ENCODE assay signal across 8 cellular contexts in genomic region chr6:43173496-43174262, GRCh38. TPM values are rescaled to one million over a fixed set of nuclear protein-coding genes. Genes with fewer than 3 reads are reported as not detected.
DNase-seq lines count a peak whose midpoint lies in the region; ATAC-seq and TF ChIP-seq lines count a peak whose summit lies in the region.

No MANE protein-coding gene starts in this region.

- CTCF ChIA-PET in activated CD8-positive, alpha-beta T cell treated with anti-CD3 and anti-CD28 coated beads for 36 hours (lab: Charles Lee), result interaction anchor here (0.6 to 2.7 kb wide), 4 partner anchors 9 to 56 kb away, joined by 3 to 9 read pairs (median 6); partner anchors contain the start of gene DNPH1

- H3K4me1 ChIP-seq in right cardiac atrium (ENCODE audit: control insufficient read depth, insufficient read depth, low read length), result peaks cover 10% of the 10 kb centered on the region

- peak overlapping the region; percentile 93 for H3K4me3 Mint-ChIP-seq in activated CD8-positive, alpha-beta T cell treated with anti-CD3 and anti-CD28 coated beads for 36 hours
- H3K4me3 Mint-ChIP-seq in stimulated activated naive B cell treated with anti-CD40 and anti-IgM and Interleukin-4, amounts not matched to agents 10 μg/mL and 1 μg/mL and 100 μg/mL, for 72 hours, result peak overlapping the region; percentile 80 to 92

- H3K4me3 ChIP-seq in HFF-Myc (replicated peaks; ENCODE audit: low read depth, low read length), result peak overlapping the region; percentile 87
- peak overlapping the region; percentile 96 for H3K4me3 ChIP-seq in right cardiac atrium (ENCODE audit: low read length)

- TF ChIP-seq CTCF in HFF-Myc (IDR thresholded peaks at IDR 0.05; ENCODE audit: low read depth, low read length, missing control alignments), result no peak
- TF ChIP-seq CTCF in activated CD8-positive, alpha-beta T cell treated with anti-CD3 and anti-CD28 coated beads for 36 hours (IDR thresholded peaks at IDR 0.05), result no peak

- ATAC-seq in activated CD8-positive, alpha-beta T cell treated with anti-CD3 and anti-CD28 coated beads for 36 hours, result no peak
- ATAC-seq in right cardiac atrium, result no peak
- no peak for ATAC-seq in stimulated activated naive B cell treated with anti-CD40 and anti-IgM and Interleukin-4, amounts not matched to agents 10 μg/mL and 1 μg/mL and 100 μg/mL, for 72 hours (replicated peaks)
- ATAC-seq in GM19455 (IDR thresholded peaks at IDR 0.05; ENCODE audit: unreplicated experiment), result no peak
- no peak for ATAC-seq in HG03439 (IDR thresholded peaks at IDR 0.05; ENCODE audit: unreplicated experiment)

- H3K27me3 Mint-ChIP-seq in activated CD8-positive, alpha-beta T cell treated with anti-CD3 and anti-CD28 coated beads for 36 hours, result no peaks in the 10 kb centered on the region
- H3K27me3 Mint-ChIP-seq in stimulated activated naive B cell treated with anti-CD40 and anti-IgM and Interleukin-4, amounts not matched to agents 10 μg/mL and 1 μg/mL and 100 μg/mL, for 72 hours, result no peaks in the 10 kb centered on the region

- 44% methylated on average over 12 of the region's 12 CpGs for WGBS in right cardiac atrium

- no peaks in the 10 kb centered on the region for H3K9me3 ChIP-seq in right cardiac atrium (ENCODE audit: control insufficient read depth, low read length)

- peak overlapping the region; percentile 83 for H3K27ac ChIP-seq in right cardiac atrium (ENCODE audit: low read length)

- H3K36me3 Mint-ChIP-seq in activated CD8-positive, alpha-beta T cell treated with anti-CD3 and anti-CD28 coated beads for 36 hours (ENCODE audit: low read depth), result peaks cover 38% of the 10 kb centered on the region
- H3K36me3 Mint-ChIP-seq in stimulated activated naive B cell treated with anti-CD40 and anti-IgM and Interleukin-4, amounts not matched to agents 10 μg/mL and 1 μg/mL and 100 μg/mL, for 72 hours, result peaks cover 21 to 52% of the 10 kb centered on the region in 2 donors

- no peaks in the 10 kb centered on the region for H3K27me3 ChIP-seq in right cardiac atrium (ENCODE audit: control insufficient read depth, insufficient read depth)

- intact Hi-C loops in activated CD8-positive, alpha-beta T cell treated with anti-CD3 and anti-CD28 coated beads for 36 hours (cut with micrococcal nuclease), result loop anchor here (5.0 kb wide), 1 partner anchor 54 kb away; the partner anchor contains the start of gene DNPH1
- intact Hi-C loops in right cardiac atrium (cut with DNase I) (no loop called here), posterior vena cava (cut with DNase I) (no loop called here)

- POLR2A ChIA-PET in activated CD8-positive, alpha-beta T cell treated with anti-CD3 and anti-CD28 coated beads for 36 hours (lab: Charles Lee), result interaction anchor here (0.8 to 3.4 kb wide), 7 partner anchors 8 to 194 kb away, joined by 3 to 13 read pairs (median 4); partner anchors contain the start of genes CUL7, CUL9, DNPH1 and PEX6

- DNase-seq in HFF-Myc (ENCODE audit: extremely low read depth, low read depth) (no peak), right cardiac atrium (peak in 2 of 3 donors; percentile 29 to 58), posterior vena cava (ENCODE audit: low spot score) (no peak), NCI-H2029 (lab: John Stamatoyannopoulos, UW) (no peak)
- peak; percentile 31 for DNase-seq in activated CD8-positive, alpha-beta T cell treated with anti-CD3 and anti-CD28 coated beads for 36 hours
- no peak for DNase-seq in stimulated activated naive B cell treated with anti-CD40 and anti-IgM and Interleukin-4, amounts not matched to agents 10 μg/mL and 1 μg/mL and 100 μg/mL, for 72 hours

- peak overlapping the region; percentile 90 for H3K27ac Mint-ChIP-seq in activated CD8-positive, alpha-beta T cell treated with anti-CD3 and anti-CD28 coated beads for 36 hours
- peak overlapping the region; percentile 76 for H3K27ac Mint-ChIP-seq in stimulated activated naive B cell treated with anti-CD40 and anti-IgM and Interleukin-4, amounts not matched to agents 10 μg/mL and 1 μg/mL and 100 μg/mL, for 72 hours

- H3K4me1 Mint-ChIP-seq in activated CD8-positive, alpha-beta T cell treated with anti-CD3 and anti-CD28 coated beads for 36 hours (ENCODE audit: low read depth), result peaks cover 38% of the 10 kb centered on the region
- peaks cover 36 to 49% of the 10 kb centered on the region in 2 donors for H3K4me1 Mint-ChIP-seq in stimulated activated naive B cell treated with anti-CD40 and anti-IgM and Interleukin-4, amounts not matched to agents 10 μg/mL and 1 μg/mL and 100 μg/mL, for 72 hours

- H3K9me3 Mint-ChIP-seq in activated CD8-positive, alpha-beta T cell treated with anti-CD3 and anti-CD28 coated beads for 36 hours, result no peaks in the 10 kb centered on the region
- no peaks in the 10 kb centered on the region for H3K9me3 Mint-ChIP-seq in stimulated activated naive B cell treated with anti-CD40 and anti-IgM and Interleukin-4, amounts not matched to agents 10 μg/mL and 1 μg/mL and 100 μg/mL, for 72 hours

RNA-seq across cellular contexts. Expression of gene SRF, which starts 2.6 kb away (rescaled TPM):
- total RNA-seq in activated CD8-positive, alpha-beta T cell treated with anti-CD3 and anti-CD28 coated beads for 36 hours, result 10 to 100 TPM; 34.5 to 35.4 TPM
- total RNA-seq in right cardiac atrium (100 to 1,000 TPM in 1 of 4 donors, 10 to 100 TPM in 3; 64.7 to 114 (median 72.7) TPM), posterior vena cava (10 to 100 TPM; 92.6 to 95.6 TPM)
- polyA plus RNA-seq in right cardiac atrium, result 55.3 TPM

RNA-seq across cellular contexts. Expression of gene CUL9, which starts 8.3 kb away (rescaled TPM):
- 10 to 100 TPM; 38.8 to 43.1 TPM for total RNA-seq in activated CD8-positive, alpha-beta T cell treated with anti-CD3 and anti-CD28 coated beads for 36 hours
- total RNA-seq in right cardiac atrium (10 to 100 TPM; 14.6 to 18.7 (median 16.3) TPM), posterior vena cava (10 to 100 TPM; 24.5 to 25.5 TPM)
- polyA plus RNA-seq in right cardiac atrium, result 15.7 TPM

RNA-seq across cellular contexts. Expression of gene DNPH1, which starts 55.6 kb away (rescaled TPM):
- 10 to 100 TPM; 86.2 to 86.5 TPM for total RNA-seq in activated CD8-positive, alpha-beta T cell treated with anti-CD3 and anti-CD28 coated beads for 36 hours
- total RNA-seq in right cardiac atrium (10 to 100 TPM; 25.7 to 43.2 (median 33.8) TPM), posterior vena cava (10 to 100 TPM; 24.5 to 42.5 TPM)
- 60.4 TPM for polyA plus RNA-seq in right cardiac atrium

Comparison
In these comparisons a context has a peak if more than half of its experiments do, and no peak if none do; other contexts are left out.
1. DNase-seq: peak in activated CD8-positive, alpha-beta T cell treated with anti-CD3 and anti-CD28 coated beads for 36 hours (single experiment) and right cardiac atrium (2 of 3); none in HFF-Myc (single experiment), stimulated activated naive B cell treated with anti-CD40 and anti-IgM and Interleukin-4, amounts not matched to agents 10 μg/mL and 1 μg/mL and 100 μg/mL, for 72 hours (single experiment), posterior vena cava (single experiment) and NCI-H2029 (single experiment).